Comparison of ENCODE assay signal across 25 cellular contexts in genomic region chr6:83921315-83921714, GRCh38.
"Had no signal": no experiment of that assay in that cellular context is flagged by ENCODE, and none has a peak within 500 bp of the region (broad histone marks: within the 10 kb centered on the region; RNA-seq: fewer than 3 reads in every experiment).

No MANE protein-coding gene starts in this region.

- H3K4me3 Mint-ChIP-seq: activated CD8-positive, alpha-beta T cell treated with anti-CD3 and anti-CD28 coated beads for 36 hours; activated naive CD8-positive, alpha-beta T cell treated with anti-CD3 and anti-CD28 coated beads, Interleukin-2, amount 10 ng/mL, durations not matched to agents 7 days and 5 days had no signal

- H3K4me3 ChIP-seq: adrenal gland had no signal

- ATAC-seq: activated CD4-positive, CD25-positive, alpha-beta regulatory T cell treated with anti-CD3 and anti-CD28 coated beads, Interleukin-2, amount 50 U/mL, for 24 hours; activated CD8-positive, alpha-beta T cell treated with anti-CD3 and anti-CD28 coated beads for 36 hours; Panc1; Right ventricle myocardium inferior had no signal

- H3K27me3 ChIP-seq: adrenal gland had no signal

- DNase-seq: activated CD4-positive, alpha-beta T cell treated with anti-CD3 and anti-CD28 coated beads for 4 hours; activated CD8-positive, alpha-beta memory T cell treated with anti-CD3 and anti-CD28 coated beads, Interleukin-2, amount 50 U/mL, for 4 hours; activated CD8-positive, alpha-beta T cell treated with anti-CD3 and anti-CD28 coated beads for 36 hours; activated naive CD4-positive, alpha-beta T cell treated with anti-CD3 and anti-CD28 coated beads, Interleukin-2, amount 50 U/mL, for 16 hours; activated naive CD8-positive, alpha-beta T cell treated with anti-CD3 and anti-CD28 coated beads, Interleukin-2, amount 10 ng/mL, durations not matched to agents 7 days and 5 days; activated T-cell treated with anti-CD3 and anti-CD28 coated beads, Interleukin-2, amount 50 U/mL, for 1 hour; adrenal gland; anterior cingulate cortex; cerebellar nuclear complex; MM.1S; NCI-H1105; NCI-H1436 treated with DMSO at 0.1 percent for 48 hours; NCI-H1930; NCI-H2171; NCI-H226; NCI-H526; NCI-H774; RPMI8226; SK-N-SH; T-helper 1 cell; WERI-Rb-1 had no signal

- H3K27ac ChIP-seq: adrenal gland, WERI-Rb-1 had no signal

- H3K4me1 ChIP-seq: adrenal gland had no signal

- H3K27me3 Mint-ChIP-seq: activated CD8-positive, alpha-beta T cell treated with anti-CD3 and anti-CD28 coated beads for 36 hours; activated naive CD8-positive, alpha-beta T cell treated with anti-CD3 and anti-CD28 coated beads, Interleukin-2, amount 10 ng/mL, durations not matched to agents 7 days and 5 days had no signal

- H3K9me3 Mint-ChIP-seq: activated CD8-positive, alpha-beta T cell treated with anti-CD3 and anti-CD28 coated beads for 36 hours; activated naive CD8-positive, alpha-beta T cell treated with anti-CD3 and anti-CD28 coated beads, Interleukin-2, amount 10 ng/mL, durations not matched to agents 7 days and 5 days had no signal

- H3K9me3 ChIP-seq: adrenal gland, SK-N-SH had no signal

- H3K9me2 ChIP-seq: SK-N-SH had no signal

- H3K9ac ChIP-seq: SK-N-SH had no signal

- H3K27ac Mint-ChIP-seq: activated CD8-positive, alpha-beta T cell treated with anti-CD3 and anti-CD28 coated beads for 36 hours; activated naive CD8-positive, alpha-beta T cell treated with anti-CD3 and anti-CD28 coated beads, Interleukin-2, amount 10 ng/mL, durations not matched to agents 7 days and 5 days had no signal

- H3K36me3 ChIP-seq: adrenal gland, WERI-Rb-1 had no signal

- FAIRE-seq: colon had no signal

- H3K4me2 ChIP-seq: SK-N-SH had no signal
